ENCODE assay signal across 9 cellular contexts in genomic region chr7:55254242-55254595, GRCh38.
DNase-seq lines count a peak whose midpoint lies in the region; ATAC-seq and TF ChIP-seq lines count a peak whose summit lies in the region.
"Had no signal": no experiment of that assay in that cellular context is flagged by ENCODE, and none has a peak within 500 bp of the region (broad histone marks: within the 10 kb centered on the region; RNA-seq: fewer than 3 reads in every experiment).

No MANE protein-coding gene starts in this region.

- intact Hi-C loops in PC-3 (cut with micrococcal nuclease) = loop anchor here (2.0 kb wide), 2 partner anchors 121 to 377 kb away; no protein-coding TSS in a partner anchor

- POLR2A ChIA-PET in PC-3 (lab: Charles Lee; ENCODE audit: unreplicated experiment) = no interaction called here

- H3K9me2 ChIP-seq in PC-3 (replicated peaks; ENCODE audit: low read length) = no peaks in the 10 kb centered on the region

- peak; percentile 46 for DNase-seq in D341Med (ENCODE audit: low spot score)
- DNase-seq in PC-3 = no peak
- DNase-seq in fibroblast of lung (ENCODE audit: low read depth in 2 of 2) = no peak
- DNase-seq in substantia nigra (lab: John Stamatoyannopoulos, UW) = no peak
- no peak for DNase-seq in SIG-M5 (lab: John Stamatoyannopoulos, UW)

- no peak overlapping the region for H3K27ac ChIP-seq in PC-3 (ENCODE audit: low read length)
- H3K27ac ChIP-seq in fibroblast of lung (ENCODE audit: insufficient read depth, low read length) = peak overlapping the region; percentile 43
- H3K27ac ChIP-seq in rectal smooth muscle tissue (ENCODE audit: low read depth, low read length) = no peak overlapping the region
- H3K27ac ChIP-seq in substantia nigra (ENCODE audit: low read depth, low read length, poor library complexity, severe bottlenecking) = no peak overlapping the region
- H3K27ac ChIP-seq: epithelial cell of prostate had no signal

- H3K9me3 ChIP-seq in PC-3 (ENCODE audit: low read length) = no peaks in the 10 kb centered on the region
- H3K9me3 ChIP-seq in fibroblast of lung (ENCODE audit: control insufficient read depth, insufficient read depth, low read depth, low read length) = no peaks in the 10 kb centered on the region

- H3K36me3 ChIP-seq in PC-3 (ENCODE audit: low read depth, low read length) = no peaks in the 10 kb centered on the region
- no peaks in the 10 kb centered on the region for H3K36me3 ChIP-seq in fibroblast of lung (ENCODE audit: control insufficient read depth, insufficient read depth, low read length)
- no peaks in the 10 kb centered on the region for H3K36me3 ChIP-seq in rectal smooth muscle tissue (ENCODE audit: control insufficient read depth, insufficient read depth, low read length)

- H2AFZ ChIP-seq in PC-3 (ENCODE audit: low read length) (peak overlapping the region; percentile 98), fibroblast of lung (ENCODE audit: low read length) (peak overlapping the region; percentile 85)

- TF ChIP-seq CTCF in PC-3 (conservative IDR thresholded peaks at IDR 0.05; ENCODE audit: low read depth, low read length) (no peak), fibroblast of lung (conservative IDR thresholded peaks at IDR 0.05 in 1 of 2, IDR thresholded peaks at IDR 0.05 in 1 of 2; ENCODE audit: low read depth in 1 of 2, low read length in 2 of 2) (no peak)

- H3K4me2 ChIP-seq in PC-3 (ENCODE audit: low read length) (peak overlapping the region; percentile 94), fibroblast of lung (ENCODE audit: extremely low read depth, insufficient read depth, low read length) (peak overlapping the region; percentile 92)

- BruUV-seq in PC-3 (replicated peaks; lab: Mats Ljungman, UMichigan) = no TSS peak

- ATAC-seq in PC-3 = no peak
- ATAC-seq in HG03196 (IDR thresholded peaks at IDR 0.05; ENCODE audit: unreplicated experiment) = no peak
- no peak for ATAC-seq in GM19467 (IDR thresholded peaks at IDR 0.05; ENCODE audit: unreplicated experiment)

- H3K4me3 ChIP-seq in PC-3 (ENCODE audit: low read length) (peak overlapping the region; percentile 72), fibroblast of lung (replicated peaks in 1 of 4; ENCODE audit: control extremely low read depth in 1 of 4, insufficient read depth in 1 of 4, low read depth in 3 of 4, low read length in 4 of 4) (peak overlapping the region; percentile 56 to 70 (median 66)), rectal smooth muscle tissue (ENCODE audit: low read length) (peak overlapping the region; percentile 59)

- H3K9ac ChIP-seq in PC-3 (ENCODE audit: low read length) (peak overlapping the region; percentile 83), fibroblast of lung (ENCODE audit: insufficient read depth, low read length) (peak overlapping the region; percentile 61), rectal smooth muscle tissue (ENCODE audit: low read length) (no peak overlapping the region)

- no peaks in the 10 kb centered on the region for H3F3A ChIP-seq in PC-3 (ENCODE audit: low read length, unreplicated experiment)

- no peaks in the 10 kb centered on the region for H3K27me3 ChIP-seq in PC-3 (ENCODE audit: low read length)
- no peaks in the 10 kb centered on the region for H3K27me3 ChIP-seq in fibroblast of lung (ENCODE audit: control insufficient read depth, insufficient read depth, low read length)
- peaks cover 3% of the 10 kb centered on the region for H3K27me3 ChIP-seq in rectal smooth muscle tissue (ENCODE audit: control insufficient read depth, insufficient read depth, low read length)

- H3K79me2 ChIP-seq in PC-3 (ENCODE audit: low read length) (no peaks in the 10 kb centered on the region), fibroblast of lung (ENCODE audit: control insufficient read depth, insufficient read depth, low read length) (no peaks in the 10 kb centered on the region)

- CTCF ChIA-PET in PC-3 (lab: Charles Lee) = interaction anchor here (0.6 to 2.4 kb wide), 10 partner anchors 17 to 495 kb away, joined by 3 to 24 read pairs (median 6); partner anchors contain the start of gene SEC61G

- peaks cover 9% of the 10 kb centered on the region; the same call in 1 of the 2 replicates for H3K4me1 ChIP-seq in PC-3 (ENCODE audit: insufficient read depth, low read length)
- peaks cover 5% of the 10 kb centered on the region for H3K4me1 ChIP-seq in fibroblast of lung (ENCODE audit: control insufficient read depth, extremely low read depth, insufficient read depth, low read length)
- H3K4me1 ChIP-seq in rectal smooth muscle tissue (ENCODE audit: control insufficient read depth, insufficient read depth, low read length) = no peaks in the 10 kb centered on the region

- H4K20me1 ChIP-seq in PC-3 (ENCODE audit: low read length) (no peaks in the 10 kb centered on the region), fibroblast of lung (ENCODE audit: control insufficient read depth, extremely low read depth, insufficient read depth, low read length) (no peaks in the 10 kb centered on the region)
